8 cellular contexts compared by ENCODE assay signal in the genomic region with DNA sequence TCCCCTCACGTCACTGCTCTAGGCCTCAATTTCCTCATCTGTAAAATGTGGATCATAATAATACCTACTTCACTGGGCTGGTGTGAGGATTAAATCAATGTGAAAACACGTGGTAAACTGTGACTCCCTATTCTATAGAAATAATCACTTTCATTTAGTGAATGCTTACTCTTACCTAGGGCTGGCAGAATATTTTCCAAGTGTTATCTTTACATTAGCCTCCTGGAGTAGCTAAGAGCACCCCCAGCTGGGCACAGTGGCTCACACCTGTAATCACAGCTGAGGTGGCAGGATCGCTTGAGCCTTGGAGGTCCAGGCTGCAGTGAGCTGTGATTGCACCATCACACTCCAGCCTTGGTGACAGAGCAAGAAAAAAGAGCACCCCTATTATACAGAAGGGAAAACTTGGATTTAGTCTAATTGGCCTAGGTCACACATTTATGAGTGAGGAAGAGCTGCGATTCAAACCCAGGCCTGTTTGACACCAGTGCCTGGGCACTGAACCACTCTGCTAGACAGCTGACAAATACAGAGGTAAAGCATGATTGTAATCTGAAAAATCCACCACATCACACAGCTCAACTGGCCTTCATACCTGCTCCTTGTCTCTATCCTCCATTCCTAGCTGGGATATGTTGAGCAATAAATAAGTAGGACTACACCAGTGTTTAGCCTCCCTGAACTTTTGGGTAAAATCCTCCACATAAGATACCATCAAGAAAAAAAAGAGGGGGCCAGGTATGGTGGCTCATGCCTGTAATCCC. TPM values are rescaled to one million over a fixed set of nuclear protein-coding genes. Genes with fewer than 3 reads are reported as not detected.
DNase-seq lines count a peak whose midpoint lies in the region; TF ChIP-seq lines count a peak whose summit lies in the region.

No MANE protein-coding gene starts in this region.

- H3K4me3 ChIP-seq in GM12864 (ENCODE audit: low read depth, low read length), result no peak overlapping the region; the same call in 1 of the 2 replicates
- H3K4me3 ChIP-seq in OCI-LY7 (ENCODE audit: low read depth, low read length, poor library complexity, severe bottlenecking), result peak overlapping the region; percentile 76

- BruUV-seq in OCI-LY7 (replicated peaks; lab: Mats Ljungman, UMichigan), result no TSS peak

- H3K27ac Mint-ChIP-seq in brain, result peak overlapping the region; percentile 5 to 82 (median 75)
- no peak overlapping the region for H3K27ac Mint-ChIP-seq in mesothelial cell of epicardium

- no peaks in the 10 kb centered on the region for H3K36me3 ChIP-seq in OCI-LY7 (ENCODE audit: insufficient read depth, low read length)

- peaks cover 56% of the 10 kb centered on the region for H3K4me1 ChIP-seq in OCI-LY7 (ENCODE audit: insufficient read depth, low read length, poor library complexity, severe bottlenecking)

- DNase-seq in GM12864 (ENCODE audit: low read depth) (no peak), OCI-LY7 (ENCODE audit: low spot score) (peak; percentile 82), mesothelial cell of epicardium (ENCODE audit: low spot score in 2 of 2, unreplicated experiment in 2 of 2) (no peak), SKM-1 treated with dmso at 0.1 percent for 144 hours (lab: John Stamatoyannopoulos, UW; ENCODE audit: unreplicated experiment) (no peak), NCI-H1105 (lab: John Stamatoyannopoulos, UW) (no peak), superior temporal gyrus (ENCODE audit: extremely low spot score) (no peak), H4 (ENCODE audit: low spot score) (no peak)

- no peaks in the 10 kb centered on the region for H3K9me2 ChIP-seq in OCI-LY7 (ENCODE audit: insufficient read depth, low read length)

- peaks cover 2 to 5% (median 3%) of the 10 kb centered on the region in 5 experiments for H3K9me3 Mint-ChIP-seq in brain
- H3K9me3 Mint-ChIP-seq in mesothelial cell of epicardium, result peaks cover 4% of the 10 kb centered on the region

- peak overlapping the region; percentile 51; the same call in 1 of the 2 replicates for H2AFZ ChIP-seq in OCI-LY7 (ENCODE audit: low read length)

- peaks cover 10% of the 10 kb centered on the region for H3K27me3 Mint-ChIP-seq in brain
- H3K27me3 Mint-ChIP-seq in mesothelial cell of epicardium (ENCODE audit: low read depth), result no peaks in the 10 kb centered on the region

- peaks cover 46% of the 10 kb centered on the region for H3K4me1 Mint-ChIP-seq in brain
- peaks cover 12% of the 10 kb centered on the region for H3K4me1 Mint-ChIP-seq in mesothelial cell of epicardium

- peak overlapping the region; percentile 95 for H3K27ac ChIP-seq in OCI-LY7 (ENCODE audit: low read depth, low read length, poor library complexity, severe bottlenecking)

- no peaks in the 10 kb centered on the region for H3K9me3 ChIP-seq in OCI-LY7 (ENCODE audit: low read length)

- no peaks in the 10 kb centered on the region for H4K20me1 ChIP-seq in OCI-LY7 (ENCODE audit: insufficient read depth, low read length)

- POLR2A ChIA-PET in OCI-LY7 (lab: Charles Lee), result interaction anchor here (0.6 to 1.7 kb wide), 10 partner anchors 12 to 240 kb away, joined by 3 to 6 read pairs (median 4); a partner anchor contains a TSS

- peak; percentile 36 for TF ChIP-seq CTCF in GM12864 (IDR thresholded peaks at IDR 0.05; ENCODE audit: low read depth, low read length, missing control alignments)
- peak; percentile 89 for TF ChIP-seq CTCF in OCI-LY7 (conservative IDR thresholded peaks at IDR 0.05; ENCODE audit: low read length)
- no peak for TF ChIP-seq CTCF in brain (conservative IDR thresholded peaks at IDR 0.05)
- no peak for TF ChIP-seq CTCF in mesothelial cell of epicardium (IDR thresholded peaks at IDR 0.05; ENCODE audit: unreplicated experiment)

- peak overlapping the region; percentile 85 for H3K4me2 ChIP-seq in OCI-LY7 (ENCODE audit: low read length)

- CTCF ChIA-PET in OCI-LY7 (lab: Charles Lee; ENCODE audit: unreplicated experiment), result interaction anchor here (0.6 to 1.4 kb wide), 5 partner anchors 30 to 241 kb away, joined by 4 to 9 read pairs (median 4); a partner anchor contains a TSS

- H3K4me3 Mint-ChIP-seq in brain, result peak overlapping the region; percentile 94 to 97 (median 96)
- peak overlapping the region; percentile 78 for H3K4me3 Mint-ChIP-seq in mesothelial cell of epicardium

- intact Hi-C loops in OCI-LY7 (cut with micrococcal nuclease; ENCODE audit: unreplicated experiment), result loop anchor here (1.0 to 5.0 kb wide), 4 partner anchors 36 to 287 kb away; a partner anchor contains a TSS

- H3K36me3 Mint-ChIP-seq in brain (peaks cover 4% of the 10 kb centered on the region), mesothelial cell of epicardium (peaks cover 1% of the 10 kb centered on the region)

- peaks cover 31% of the 10 kb centered on the region; the same call in 1 of the 2 replicates for H3K79me2 ChIP-seq in OCI-LY7 (ENCODE audit: insufficient read depth, low read depth, low read length)

RNA-seq across cellular contexts. Expression of a gene that starts 1.4 kb away (rescaled TPM):
- 44.8 and 46.5 TPM in 2 replicates for total RNA-seq in OCI-LY7 (2014; rRNA removed; shearing (Covaris generic))
- total RNA-seq in OCI-LY7 (2022) (36.6 and 42.1 TPM in 2 replicates), mesothelial cell of epicardium (11.9 to 13.4 TPM (median 13.3 TPM) in 3 replicates)
- 89.1 TPM for polyA plus RNA-seq in brain (ENCODE audit: insufficient read depth, low read depth, low replicate concordance)
- 9.2 and 12.5 TPM in 2 replicates for total RNA-seq in H4 (2014; rRNA removed; shearing (Covaris generic))

RNA-seq across cellular contexts. Expression of a gene that starts 43.7 kb away (rescaled TPM):
- 32.1 and 41.2 TPM in 2 replicates for total RNA-seq in OCI-LY7 (2014; rRNA removed; shearing (Covaris generic))
- total RNA-seq in OCI-LY7 (2022) (45.4 and 49.4 TPM in 2 replicates), mesothelial cell of epicardium (38.7 to 41.0 TPM (median 39.8 TPM) in 3 replicates)
- 32.5 TPM for polyA plus RNA-seq in brain (ENCODE audit: insufficient read depth, low read depth, low replicate concordance)
- total RNA-seq in H4 (2014; rRNA removed; shearing (Covaris generic)), result 25.5 and 29.4 TPM in 2 replicates

RNA-seq across cellular contexts. Expression of a gene that starts 44.9 kb away (rescaled TPM):
- 32.9 and 38.5 TPM in 2 replicates for total RNA-seq in OCI-LY7 (2014; rRNA removed; shearing (Covaris generic))
- total RNA-seq in OCI-LY7 (2022), result 20.7 and 22.2 TPM in 2 replicates
- 77.3 TPM for polyA plus RNA-seq in brain (ENCODE audit: insufficient read depth, low read depth, low replicate concordance)
- total RNA-seq in mesothelial cell of epicardium, result 39.7 to 47.2 TPM (median 46.1 TPM) in 3 replicates
- total RNA-seq in H4 (2014; rRNA removed; shearing (Covaris generic)), result 3.6 and 4.7 TPM in 2 replicates

Comparison
In these comparisons a context has a peak if more than half of its experiments do, and no peak if none do; other contexts are left out.
1. CTCF ChIP-seq: peak in GM12864 (single experiment) and OCI-LY7 (single experiment); none in brain (0 of 2) and mesothelial cell of epicardium (single experiment).